Comparison of ENCODE assay signal across 7 cellular contexts in genomic region chr12:112988823-112989222, GRCh38. TPM values are rescaled to one million over a fixed set of nuclear protein-coding genes. Genes with fewer than 3 reads are reported as not detected.
DNase-seq lines count a peak whose midpoint lies in the region; ATAC-seq lines count a peak whose summit lies in the region.
"Not testable (repeated sequence)": the region's sequence is repeated elsewhere in the genome, so short reads cannot be mapped to it uniquely, and the experiment has no call there.

No MANE protein-coding gene starts in this region.

- peaks cover 36 to 57% (median 48%) of the 10 kb centered on the region in 3 donors for H3K4me1 Mint-ChIP-seq in CD8-positive, alpha-beta memory T cell
- H3K4me1 Mint-ChIP-seq in T-helper 2 cell treated with Interferon-gamma antibody and Interleukin-4, amounts not matched to agents 5 μg/mL and 100 μg/mL, for 36 hours (ENCODE audit: low read depth): peaks cover 36% of the 10 kb centered on the region
- peaks cover 75% of the 10 kb centered on the region for H3K4me1 Mint-ChIP-seq in activated CD4-positive, alpha-beta memory T cell treated with anti-CD3 and anti-CD28 coated beads, Interleukin-2, amount 10 ng/mL, durations not matched to agents 7 days and 5 days
- peaks cover 34% of the 10 kb centered on the region for H3K4me1 Mint-ChIP-seq in activated T-helper 2 cell treated with anti-CD3 and anti-CD28 coated beads, Interferon-gamma antibody, Interleukin-2, Interleukin-4, amounts not matched to agents 10 μg/mL and 5 μg/mL and 100 μg/mL, durations not matched to agents 14 hours and 24 hours and 36 hours (ENCODE audit: low read depth)
- H3K4me1 Mint-ChIP-seq in activated naive CD8-positive, alpha-beta T cell treated with anti-CD3 and anti-CD28 coated beads, Interleukin-2, amount 10 ng/mL, durations not matched to agents 7 days and 5 days: peaks cover 72% of the 10 kb centered on the region
- not testable (repeated sequence) for H3K4me1 Mint-ChIP-seq in memory B cell

- ATAC-seq in activated naive CD8-positive, alpha-beta T cell treated with anti-CD3 and anti-CD28 coated beads, Interleukin-2, amount 10 ng/mL, durations not matched to agents 7 days and 5 days (ENCODE audit: low read depth); memory B cell (ENCODE audit: low read depth): not testable (repeated sequence)

- H3K36me3 ChIP-seq in CD8-positive, alpha-beta memory T cell (ENCODE audit: insufficient read depth, low read length): peaks cover 39% of the 10 kb centered on the region

- peak overlapping the region in 6 of 8 donors; percentile 26 to 88 (median 66) for H3K27ac Mint-ChIP-seq in CD8-positive, alpha-beta memory T cell
- peak overlapping the region; percentile 77 for H3K27ac Mint-ChIP-seq in T-helper 2 cell treated with Interferon-gamma antibody and Interleukin-4, amounts not matched to agents 5 μg/mL and 100 μg/mL, for 36 hours
- peak overlapping the region; percentile 76 for H3K27ac Mint-ChIP-seq in activated CD4-positive, alpha-beta memory T cell treated with anti-CD3 and anti-CD28 coated beads, Interleukin-2, amount 10 ng/mL, durations not matched to agents 7 days and 5 days
- H3K27ac Mint-ChIP-seq in activated T-helper 2 cell treated with anti-CD3 and anti-CD28 coated beads, Interferon-gamma antibody, Interleukin-2, Interleukin-4, amounts not matched to agents 10 μg/mL and 5 μg/mL and 100 μg/mL, durations not matched to agents 14 hours and 24 hours and 36 hours: peak overlapping the region; percentile 77
- H3K27ac Mint-ChIP-seq in activated naive CD8-positive, alpha-beta T cell treated with anti-CD3 and anti-CD28 coated beads, Interleukin-2, amount 10 ng/mL, durations not matched to agents 7 days and 5 days: peak overlapping the region; percentile 74
- peak overlapping the region; percentile 78 for H3K27ac Mint-ChIP-seq in memory B cell

- peaks cover 0 to 12% (median 6%) of the 10 kb centered on the region in 5 donors for H3K9me3 Mint-ChIP-seq in CD8-positive, alpha-beta memory T cell
- H3K9me3 Mint-ChIP-seq in T-helper 2 cell treated with Interferon-gamma antibody and Interleukin-4, amounts not matched to agents 5 μg/mL and 100 μg/mL, for 36 hours: peaks cover 22% of the 10 kb centered on the region
- peaks cover 24% of the 10 kb centered on the region for H3K9me3 Mint-ChIP-seq in activated CD4-positive, alpha-beta memory T cell treated with anti-CD3 and anti-CD28 coated beads, Interleukin-2, amount 10 ng/mL, durations not matched to agents 7 days and 5 days
- peaks cover 22% of the 10 kb centered on the region for H3K9me3 Mint-ChIP-seq in activated T-helper 2 cell treated with anti-CD3 and anti-CD28 coated beads, Interferon-gamma antibody, Interleukin-2, Interleukin-4, amounts not matched to agents 10 μg/mL and 5 μg/mL and 100 μg/mL, durations not matched to agents 14 hours and 24 hours and 36 hours
- peaks cover 15% of the 10 kb centered on the region for H3K9me3 Mint-ChIP-seq in activated naive CD8-positive, alpha-beta T cell treated with anti-CD3 and anti-CD28 coated beads, Interleukin-2, amount 10 ng/mL, durations not matched to agents 7 days and 5 days
- H3K9me3 Mint-ChIP-seq in memory B cell: not testable (repeated sequence)

- not testable (repeated sequence) for H3K27ac ChIP-seq in CD8-positive, alpha-beta memory T cell (ENCODE audit: low read depth, low read length)

- H3K9me3 ChIP-seq in CD8-positive, alpha-beta memory T cell (ENCODE audit: low read length): not testable (repeated sequence)

- CTCF ChIA-PET in CD8-positive, alpha-beta memory T cell (lab: Charles Lee): interaction anchor here (1.7 kb wide), 1 partner anchor 186 kb away, joined by 4 read pairs; no protein-coding TSS in a partner anchor
- CTCF ChIA-PET in activated CD4-positive, alpha-beta memory T cell treated with anti-CD3 and anti-CD28 coated beads, Interleukin-2, amount 10 ng/mL, durations not matched to agents 7 days and 5 days (lab: Charles Lee): interaction anchor here (1.7 kb wide), 1 partner anchor 10 kb away, joined by 11 read pairs; the partner anchor contains the start of gene OAS2

- intact Hi-C loops in activated T-helper 2 cell treated with anti-CD3 and anti-CD28 coated beads, Interferon-gamma antibody, Interleukin-2, Interleukin-4, amounts not matched to agents 10 μg/mL and 5 μg/mL and 100 μg/mL, durations not matched to agents 14 hours and 24 hours and 36 hours (cut with micrococcal nuclease): loop anchor here (1.0 kb wide), 1 partner anchor 10 kb away; no protein-coding TSS in a partner anchor

- not testable (repeated sequence) for DNase-seq in CD8-positive, alpha-beta memory T cell; T-helper 2 cell treated with Interferon-gamma antibody and Interleukin-4, amounts not matched to agents 5 μg/mL and 100 μg/mL, for 36 hours (ENCODE audit: low spot score); activated CD4-positive, alpha-beta memory T cell treated with anti-CD3 and anti-CD28 coated beads, Interleukin-2, amount 10 ng/mL, durations not matched to agents 7 days and 5 days; activated T-helper 2 cell treated with anti-CD3 and anti-CD28 coated beads, Interferon-gamma antibody, Interleukin-2, Interleukin-4, amounts not matched to agents 10 μg/mL and 5 μg/mL and 100 μg/mL, durations not matched to agents 14 hours and 24 hours and 36 hours (ENCODE audit: low spot score); activated naive CD8-positive, alpha-beta T cell treated with anti-CD3 and anti-CD28 coated beads, Interleukin-2, amount 10 ng/mL, durations not matched to agents 7 days and 5 days; memory B cell (ENCODE audit: low spot score in 2 of 2)
- peak; percentile 7 for DNase-seq in stimulated activated CD4-positive, alpha-beta T cell treated with anti-CD3 and anti-CD28 coated beads, Interleukin-4, amount 100 ng/mL, for 24 hours

- H3K27me3 ChIP-seq in CD8-positive, alpha-beta memory T cell (ENCODE audit: insufficient read depth, low read length, poor library complexity, severe bottlenecking): not testable (repeated sequence)

- H3K36me3 Mint-ChIP-seq in CD8-positive, alpha-beta memory T cell: peaks cover 28 to 90% (median 30%) of the 10 kb centered on the region in 3 donors
- peaks cover 96% of the 10 kb centered on the region for H3K36me3 Mint-ChIP-seq in T-helper 2 cell treated with Interferon-gamma antibody and Interleukin-4, amounts not matched to agents 5 μg/mL and 100 μg/mL, for 36 hours (ENCODE audit: low read depth)
- peaks cover 99% of the 10 kb centered on the region for H3K36me3 Mint-ChIP-seq in activated CD4-positive, alpha-beta memory T cell treated with anti-CD3 and anti-CD28 coated beads, Interleukin-2, amount 10 ng/mL, durations not matched to agents 7 days and 5 days (ENCODE audit: low read depth)
- peaks cover 100% of the 10 kb centered on the region for H3K36me3 Mint-ChIP-seq in activated T-helper 2 cell treated with anti-CD3 and anti-CD28 coated beads, Interferon-gamma antibody, Interleukin-2, Interleukin-4, amounts not matched to agents 10 μg/mL and 5 μg/mL and 100 μg/mL, durations not matched to agents 14 hours and 24 hours and 36 hours (ENCODE audit: low read depth)
- peaks cover 96% of the 10 kb centered on the region for H3K36me3 Mint-ChIP-seq in activated naive CD8-positive, alpha-beta T cell treated with anti-CD3 and anti-CD28 coated beads, Interleukin-2, amount 10 ng/mL, durations not matched to agents 7 days and 5 days
- H3K36me3 Mint-ChIP-seq in memory B cell: peaks cover 40% of the 10 kb centered on the region

- POLR2A ChIA-PET in CD8-positive, alpha-beta memory T cell (lab: Charles Lee): not testable (repeated sequence)
- POLR2A ChIA-PET in activated CD4-positive, alpha-beta memory T cell treated with anti-CD3 and anti-CD28 coated beads, Interleukin-2, amount 10 ng/mL, durations not matched to agents 7 days and 5 days (lab: Charles Lee): interaction anchor here (0.6 to 8.4 kb wide), 4 partner anchors 10 to 150 kb away, joined by 3 to 141 read pairs (median 6); partner anchors contain the start of genes OAS1 and OAS2
- POLR2A ChIA-PET in activated naive CD8-positive, alpha-beta T cell treated with anti-CD3 and anti-CD28 coated beads, Interleukin-2, amount 10 ng/mL, durations not matched to agents 7 days and 5 days (lab: Charles Lee): interaction anchor here (0.6 to 8.0 kb wide), 6 partner anchors 10 to 88 kb away, joined by 3 to 114 read pairs (median 4); partner anchors contain the start of genes OAS1, OAS2 and OAS3

- H3K4me3 ChIP-seq in CD8-positive, alpha-beta memory T cell (ENCODE audit: low read length): not testable (repeated sequence)

- peaks cover 22% of the 10 kb centered on the region for H3K4me1 ChIP-seq in CD8-positive, alpha-beta memory T cell (ENCODE audit: insufficient read depth, low read length)

- H3K27me3 Mint-ChIP-seq in CD8-positive, alpha-beta memory T cell; T-helper 2 cell treated with Interferon-gamma antibody and Interleukin-4, amounts not matched to agents 5 μg/mL and 100 μg/mL, for 36 hours (ENCODE audit: low read depth); activated CD4-positive, alpha-beta memory T cell treated with anti-CD3 and anti-CD28 coated beads, Interleukin-2, amount 10 ng/mL, durations not matched to agents 7 days and 5 days; activated T-helper 2 cell treated with anti-CD3 and anti-CD28 coated beads, Interferon-gamma antibody, Interleukin-2, Interleukin-4, amounts not matched to agents 10 μg/mL and 5 μg/mL and 100 μg/mL, durations not matched to agents 14 hours and 24 hours and 36 hours (ENCODE audit: low read depth); activated naive CD8-positive, alpha-beta T cell treated with anti-CD3 and anti-CD28 coated beads, Interleukin-2, amount 10 ng/mL, durations not matched to agents 7 days and 5 days; memory B cell: not testable (repeated sequence)

- not testable (repeated sequence) for H3K4me3 Mint-ChIP-seq in CD8-positive, alpha-beta memory T cell; T-helper 2 cell treated with Interferon-gamma antibody and Interleukin-4, amounts not matched to agents 5 μg/mL and 100 μg/mL, for 36 hours; activated CD4-positive, alpha-beta memory T cell treated with anti-CD3 and anti-CD28 coated beads, Interleukin-2, amount 10 ng/mL, durations not matched to agents 7 days and 5 days; activated T-helper 2 cell treated with anti-CD3 and anti-CD28 coated beads, Interferon-gamma antibody, Interleukin-2, Interleukin-4, amounts not matched to agents 10 μg/mL and 5 μg/mL and 100 μg/mL, durations not matched to agents 14 hours and 24 hours and 36 hours (ENCODE audit: low read depth); activated naive CD8-positive, alpha-beta T cell treated with anti-CD3 and anti-CD28 coated beads, Interleukin-2, amount 10 ng/mL, durations not matched to agents 7 days and 5 days; memory B cell

RNA-seq across cellular contexts. Expression of gene OAS2, which starts 10.5 kb away (rescaled TPM):
- 10 to 100 TPM; 40.1 to 46.6 TPM for total RNA-seq in CD8-positive, alpha-beta memory T cell
- polyA plus RNA-seq in CD8-positive, alpha-beta memory T cell: 50.9 TPM
- total RNA-seq in activated CD4-positive, alpha-beta memory T cell treated with anti-CD3 and anti-CD28 coated beads, Interleukin-2, amount 10 ng/mL, durations not matched to agents 7 days and 5 days: 100 to 1,000 TPM; 327 to 331 TPM
- total RNA-seq in activated T-helper 2 cell treated with anti-CD3 and anti-CD28 coated beads, Interferon-gamma antibody, Interleukin-2, Interleukin-4, amounts not matched to agents 10 μg/mL and 5 μg/mL and 100 μg/mL, durations not matched to agents 14 hours and 24 hours and 36 hours: 86.4 and 88.3 TPM in 2 replicates
- 100 to 1,000 TPM; 244 to 245 TPM for total RNA-seq in activated naive CD8-positive, alpha-beta T cell treated with anti-CD3 and anti-CD28 coated beads, Interleukin-2, amount 10 ng/mL, durations not matched to agents 7 days and 5 days

RNA-seq across cellular contexts. Expression of gene OAS3, which starts 50.5 kb away (rescaled TPM):
- 10 to 100 TPM; 11.2 to 12.5 TPM for total RNA-seq in CD8-positive, alpha-beta memory T cell
- 22.0 TPM for polyA plus RNA-seq in CD8-positive, alpha-beta memory T cell
- total RNA-seq in activated CD4-positive, alpha-beta memory T cell treated with anti-CD3 and anti-CD28 coated beads, Interleukin-2, amount 10 ng/mL, durations not matched to agents 7 days and 5 days: 100 to 1,000 TPM; 260 to 265 TPM
- total RNA-seq in activated T-helper 2 cell treated with anti-CD3 and anti-CD28 coated beads, Interferon-gamma antibody, Interleukin-2, Interleukin-4, amounts not matched to agents 10 μg/mL and 5 μg/mL and 100 μg/mL, durations not matched to agents 14 hours and 24 hours and 36 hours: 27.2 and 29.6 TPM in 2 replicates
- 100 to 1,000 TPM; 221 to 222 TPM for total RNA-seq in activated naive CD8-positive, alpha-beta T cell treated with anti-CD3 and anti-CD28 coated beads, Interleukin-2, amount 10 ng/mL, durations not matched to agents 7 days and 5 days
